Comparison of ENCODE assay signal across 15 cellular contexts in genomic region chr16:69917311-69917710, GRCh38. TPM values are rescaled to one million over a fixed set of nuclear protein-coding genes. Genes with fewer than 3 reads are reported as not detected.
A peak's percentile ranks its signal among the peaks of the same experiment; 100 is the strongest.
DNase-seq lines count a peak whose midpoint lies in the region; ATAC-seq, FAIRE-seq and TF ChIP-seq lines count a peak whose summit lies in the region.
"Had no signal": no experiment of that assay in that cellular context is flagged by ENCODE, and none has a peak within 500 bp of the region (broad histone marks: within the 10 kb centered on the region; RNA-seq: fewer than 3 reads in every experiment).

No MANE protein-coding gene starts in this region.

- H3K4me3 ChIP-seq in adrenal gland (no peak overlapping the region), keratinocyte (ENCODE audit: control insufficient read depth in 2 of 3, extremely low read depth in 1 of 3, insufficient read depth in 2 of 3, low read depth in 1 of 3, low read length in 3 of 3) (no peak overlapping the region), skeletal muscle satellite cell (ENCODE audit: low read length) (peak overlapping the region; percentile 30), lower leg skin (ENCODE audit: low read depth, poor library complexity, severe bottlenecking) (no peak overlapping the region)

- intact Hi-C loops in adrenal gland (cut with DNase I) (no loop called here), lower leg skin (cut with DNase I; ENCODE audit: low total_unique reads) (no loop called here)

- no peaks in the 10 kb centered on the region for H3K9me1 ChIP-seq in keratinocyte (ENCODE audit: control insufficient read depth, extremely low read depth, insufficient read depth, low read length)

- H2AFZ ChIP-seq in keratinocyte (ENCODE audit: control insufficient read depth, low read length) = no peak overlapping the region

- DNase-seq in adrenal gland (no peak), keratinocyte (ENCODE audit: low read depth, low spot score) (no peak), lower leg skin (ENCODE audit: low spot score in 2 of 2) (no peak)
- DNase-seq in activated naive CD8-positive, alpha-beta T cell treated with anti-CD3 and anti-CD28 coated beads, Interleukin-2, amount 50 U/mL, for 24 hours = no peak
- DNase-seq: activated effector memory CD4-positive, alpha-beta T cell treated with Interleukin-2 at 50 U/mL for 16 hours; DMS53; MM.1S; NCI-H2171 treated with DMSO at 0.1 percent for 48 hours; stimulated activated CD4-positive, alpha-beta T cell treated with anti-CD3 and anti-CD28 coated beads, Interleukin-15, amount 100 ng/mL, for 24 hours had no signal

- TF ChIP-seq CTCF in adrenal gland (IDR thresholded peaks at IDR 0.05) (no peak), keratinocyte (optimal IDR thresholded peaks at IDR 0.05 in 1 of 3, IDR thresholded peaks at IDR 0.05 in 1 of 3, conservative IDR thresholded peaks at IDR 0.05 in 1 of 3; ENCODE audit: extremely low read depth in 1 of 3, insufficient read depth in 2 of 3, low read length in 3 of 3) (no peak), lower leg skin (IDR thresholded peaks at IDR 0.05) (no peak)

- no peak overlapping the region for H3K27ac Mint-ChIP-seq in activated naive CD8-positive, alpha-beta T cell treated with anti-CD3 and anti-CD28 coated beads, Interleukin-2, amount 50 U/mL, for 24 hours
- H3K27ac Mint-ChIP-seq: B cell; T-helper 1 cell treated with Interleukin-12 subunit alpha and Interleukin-12 subunit beta and Interleukin-4 antibody, amounts not matched to agents 30 μg/mL and 1 μg/mL, for 36 hours had no signal

- dilution Hi-C loops in keratinocyte (cut with MboI; ENCODE audit: extremely low pct_ligation_motif_present, low sequenced_read_pairs) = no loop called here

- H3K4me3 Mint-ChIP-seq in activated naive CD8-positive, alpha-beta T cell treated with anti-CD3 and anti-CD28 coated beads, Interleukin-2, amount 50 U/mL, for 24 hours = no peak overlapping the region
- H3K4me3 Mint-ChIP-seq: B cell; T-helper 1 cell treated with Interleukin-12 subunit alpha and Interleukin-12 subunit beta and Interleukin-4 antibody, amounts not matched to agents 30 μg/mL and 1 μg/mL, for 36 hours had no signal

- H3K36me3 ChIP-seq in ES-I3 (ENCODE audit: insufficient read depth, low read length) = no peaks in the 10 kb centered on the region
- no peaks in the 10 kb centered on the region for H3K36me3 ChIP-seq in adrenal gland (replicated peaks in 1 of 2)
- no peaks in the 10 kb centered on the region for H3K36me3 ChIP-seq in keratinocyte (ENCODE audit: control insufficient read depth in 2 of 2, extremely low read depth in 1 of 2, insufficient read depth in 2 of 2, low read length in 2 of 2)
- no peaks in the 10 kb centered on the region for H3K36me3 ChIP-seq in skeletal muscle satellite cell (ENCODE audit: insufficient read depth, low read length)

- peak overlapping the region; percentile 1; the same call in 1 of the 2 replicates for H3K9ac ChIP-seq in ES-I3 (ENCODE audit: low read depth, low read length)
- H3K9ac ChIP-seq in keratinocyte (ENCODE audit: control insufficient read depth, extremely low read depth, insufficient read depth, low read length) = no peak overlapping the region
- peak overlapping the region; percentile 58 for H3K9ac ChIP-seq in skeletal muscle satellite cell (ENCODE audit: low read depth, low read length)

- no peak for TF ChIP-seq POLR2A in adrenal gland (IDR thresholded peaks at IDR 0.05)
- no peak for TF ChIP-seq POLR2A in lower leg skin (IDR thresholded peaks at IDR 0.05)

- H3K4me1 Mint-ChIP-seq in activated naive CD8-positive, alpha-beta T cell treated with anti-CD3 and anti-CD28 coated beads, Interleukin-2, amount 50 U/mL, for 24 hours = no peaks in the 10 kb centered on the region
- H3K4me1 Mint-ChIP-seq: B cell had no signal

- H3K27me3 ChIP-seq in adrenal gland (no peaks in the 10 kb centered on the region), keratinocyte (ENCODE audit: control insufficient read depth, extremely low read depth, insufficient read depth, low read length) (no peaks in the 10 kb centered on the region), skeletal muscle satellite cell (ENCODE audit: control insufficient read depth, insufficient read depth, low read length) (no peaks in the 10 kb centered on the region)

- H3K4me1 ChIP-seq in ES-I3 (ENCODE audit: insufficient read depth, low read length) = peaks cover 14% of the 10 kb centered on the region
- H3K4me1 ChIP-seq in adrenal gland (replicated peaks in 1 of 2) = peaks cover 10 to 11% of the 10 kb centered on the region in 2 donors
- H3K4me1 ChIP-seq in keratinocyte (ENCODE audit: control insufficient read depth, extremely low read depth, insufficient read depth, low read length) = peaks cover 10% of the 10 kb centered on the region
- peaks cover 16% of the 10 kb centered on the region for H3K4me1 ChIP-seq in skeletal muscle satellite cell (ENCODE audit: control insufficient read depth, insufficient read depth, low read length)

- H4K20me1 ChIP-seq in keratinocyte (ENCODE audit: control insufficient read depth, extremely low read depth, insufficient read depth, low read length) = no peaks in the 10 kb centered on the region

- ATAC-seq in HG02588 (IDR thresholded peaks at IDR 0.05; ENCODE audit: unreplicated experiment) (no peak), GM18909 (IDR thresholded peaks at IDR 0.05; ENCODE audit: poor library complexity, unreplicated experiment) (no peak)
- no peak for ATAC-seq in activated naive CD8-positive, alpha-beta T cell treated with anti-CD3 and anti-CD28 coated beads, Interleukin-2, amount 50 U/mL, for 24 hours

- no peaks in the 10 kb centered on the region for H3K9me3 ChIP-seq in ES-I3 (ENCODE audit: control insufficient read depth, insufficient read depth, low read length)
- H3K9me3 ChIP-seq in adrenal gland (replicated peaks in 1 of 3) = no peaks in the 10 kb centered on the region
- H3K9me3 ChIP-seq in keratinocyte (ENCODE audit: control insufficient read depth, low read depth, low read length) = no peaks in the 10 kb centered on the region
- H3K9me3 ChIP-seq in skeletal muscle satellite cell (replicated peaks; ENCODE audit: low read length) = no peaks in the 10 kb centered on the region

- H3K4me2 ChIP-seq in keratinocyte (ENCODE audit: control insufficient read depth, extremely low read depth, insufficient read depth, low read depth, low read length) (peak overlapping the region; percentile 59), skeletal muscle satellite cell (ENCODE audit: low read length) (peak overlapping the region; percentile 88)

- WGBS in adrenal gland, 4 donors = 75 to 85% (median 75%) methylated on average over 1 of the region's 1 CpG; no CpG with 5 or more reads in 1 of the 4 donors
- WGBS in lower leg skin, 2 donors = 59 to 67% methylated on average over 1 of the region's 1 CpG

- no peaks in the 10 kb centered on the region for H3K9me3 Mint-ChIP-seq in activated naive CD8-positive, alpha-beta T cell treated with anti-CD3 and anti-CD28 coated beads, Interleukin-2, amount 50 U/mL, for 24 hours
- H3K9me3 Mint-ChIP-seq: T-helper 1 cell treated with Interleukin-12 subunit alpha and Interleukin-12 subunit beta and Interleukin-4 antibody, amounts not matched to agents 30 μg/mL and 1 μg/mL, for 36 hours had no signal

- no peaks in the 10 kb centered on the region for H3K27me3 Mint-ChIP-seq in activated naive CD8-positive, alpha-beta T cell treated with anti-CD3 and anti-CD28 coated beads, Interleukin-2, amount 50 U/mL, for 24 hours
- H3K27me3 Mint-ChIP-seq: B cell had no signal

- H3K27ac ChIP-seq in adrenal gland (peak overlapping the region; percentile 19 to 96 (median 94)), keratinocyte (ENCODE audit: control insufficient read depth, insufficient read depth, low read length) (no peak overlapping the region)

- peaks cover 8% of the 10 kb centered on the region for H3K36me3 Mint-ChIP-seq in activated naive CD8-positive, alpha-beta T cell treated with anti-CD3 and anti-CD28 coated beads, Interleukin-2, amount 50 U/mL, for 24 hours (ENCODE audit: low read depth)

- H3K79me2 ChIP-seq in keratinocyte (ENCODE audit: control insufficient read depth, insufficient read depth, low read length) = no peaks in the 10 kb centered on the region

- FAIRE-seq in keratinocyte (lab: Jason Lieb, UNC) = no peak

RNA-seq across cellular contexts. Expression of gene CLEC18A, which starts 33.8 kb away (rescaled TPM):
- total RNA-seq in adrenal gland (1 to 10 TPM; 1.0 to 8.0 (median 3.0) TPM), lower leg skin (1 to 10 TPM in 1 of 4 donors, under 1 TPM in 3; 0.12 to 1.2 (median 0.39) TPM)
- polyA plus RNA-seq in adrenal gland (1 to 10 TPM; 1.2 to 3.9 (median 2.9) TPM), keratinocyte (0.08 to 0.63 TPM (median 0.14 TPM) in 3 replicates)
- 0.07 TPM for polyA plus RNA-seq in keratinocyte (2011; ENCODE audit: low read depth)
- 0.04 TPM in 1 of 2 replicates, not detected in the other for polyA plus RNA-seq in keratinocyte (2011; cell fraction: cytosol; rRNA removed)
- polyA plus RNA-seq in keratinocyte (2011; cell fraction: nucleus; rRNA removed) = 1.9 and 2.8 TPM in 2 replicates
- 0.03 and 0.58 TPM in 2 replicates for polyA plus RNA-seq in keratinocyte (2012; ENCODE audit: low replicate concordance)
- polyA minus RNA-seq in keratinocyte = 0.53 to 0.70 TPM in 2 of 3 replicates, not detected in the other
- polyA minus RNA-seq in keratinocyte (2011; cell fraction: cytosol; rRNA and poly(A)+ RNA removed) = not detected
- polyA minus RNA-seq in keratinocyte (2011; cell fraction: nucleus; rRNA and poly(A)+ RNA removed) = 1.6 and 1.8 TPM in 2 replicates
- 0.22 and 0.25 TPM in 2 replicates for total RNA-seq in skeletal muscle satellite cell (2012; rRNA removed)
